In genomic region chr4:161894014-161894413, GRCh38 we compare ENCODE assay signal across 19 cellular contexts.
DNase-seq lines count a peak whose midpoint lies in the region; ATAC-seq and TF ChIP-seq lines count a peak whose summit lies in the region.
"Had no signal": no experiment of that assay in that cellular context is flagged by ENCODE, and none has a peak within 500 bp of the region (broad histone marks: within the 10 kb centered on the region; RNA-seq: fewer than 3 reads in every experiment).

No MANE protein-coding gene starts in this region.

- H3K79me2 ChIP-seq in mammary epithelial cell (ENCODE audit: insufficient read depth, low read length): no peaks in the 10 kb centered on the region
- no peaks in the 10 kb centered on the region for H3K79me2 ChIP-seq in PC-3 (ENCODE audit: low read length)

- TF ChIP-seq CTCF in mammary epithelial cell (conservative IDR thresholded peaks at IDR 0.05 in 1 of 2, IDR thresholded peaks at IDR 0.05 in 1 of 2; ENCODE audit: extremely low read depth in 1 of 2, insufficient read depth in 1 of 2, low read depth in 1 of 2, low read length in 2 of 2) (no peak), foreskin keratinocyte (conservative IDR thresholded peaks at IDR 0.05) (no peak), GM10248 (IDR thresholded peaks at IDR 0.05; ENCODE audit: control extremely low read depth, extremely low read depth, low read depth, missing control alignments) (no peak), PC-3 (conservative IDR thresholded peaks at IDR 0.05; ENCODE audit: low read depth, low read length) (no peak)

- H3K4me1 ChIP-seq in mammary epithelial cell (ENCODE audit: insufficient read depth, low read length) (peaks cover 9% of the 10 kb centered on the region), foreskin keratinocyte (peaks cover 14% of the 10 kb centered on the region), PC-3 (ENCODE audit: insufficient read depth, low read length) (no peaks in the 10 kb centered on the region)
- H3K4me1 ChIP-seq: A549, Caco-2 had no signal

- H3K36me3 ChIP-seq in mammary epithelial cell (ENCODE audit: insufficient read depth, low read length) (no peaks in the 10 kb centered on the region), PC-3 (ENCODE audit: low read depth, low read length) (no peaks in the 10 kb centered on the region)

- BruUV-seq in mammary epithelial cell (replicated peaks; lab: Mats Ljungman, UMichigan) (TSS peak; percentile 49), PC-3 (replicated peaks; lab: Mats Ljungman, UMichigan) (no TSS peak)

- H3K4me2 ChIP-seq in mammary epithelial cell (ENCODE audit: insufficient read depth, low read depth, low read length) (no peak overlapping the region), PC-3 (ENCODE audit: low read length) (no peak overlapping the region)
- H3K4me2 ChIP-seq: A549, KMS-11 had no signal

- ATAC-seq in foreskin keratinocyte: peak; percentile 72
- ATAC-seq in PC-3: no peak
- ATAC-seq: A549, HCT116 had no signal

- intact Hi-C loops in mammary epithelial cell (cut with micrococcal nuclease) (no loop called here), PC-3 (cut with micrococcal nuclease) (no loop called here)

- H3F3A ChIP-seq in PC-3 (ENCODE audit: low read length, unreplicated experiment): no peaks in the 10 kb centered on the region

- no peaks in the 10 kb centered on the region for H3K9me2 ChIP-seq in PC-3 (replicated peaks; ENCODE audit: low read length)

- H3K9ac ChIP-seq in mammary epithelial cell (ENCODE audit: insufficient read depth, low read length) (no peak overlapping the region), PC-3 (ENCODE audit: low read length) (no peak overlapping the region)
- H3K9ac ChIP-seq: KMS-11 had no signal

- POLR2A ChIA-PET in GM10248 (lab: Yijun Ruan, JAX) (no interaction called here), PC-3 (lab: Charles Lee; ENCODE audit: unreplicated experiment) (no interaction called here)

- H3K4me3 ChIP-seq in mammary epithelial cell (replicated peaks in 1 of 3; ENCODE audit: insufficient read depth in 1 of 3, low read depth in 2 of 3, low read length in 3 of 3) (no peak overlapping the region), PC-3 (ENCODE audit: low read length) (no peak overlapping the region)
- H3K4me3 ChIP-seq: A549 had no signal

- WGBS in mammary epithelial cell (ENCODE audit: low coverage, missing lambda C conversion rate): 100% methylated on average over 1 of the region's 1 CpG

- H4K20me1 ChIP-seq in mammary epithelial cell (ENCODE audit: insufficient read depth, low read length) (no peaks in the 10 kb centered on the region), PC-3 (ENCODE audit: low read length) (no peaks in the 10 kb centered on the region)

- H3K9me3 ChIP-seq in mammary epithelial cell (replicated peaks; ENCODE audit: insufficient read depth, low read length) (no peaks in the 10 kb centered on the region), PC-3 (ENCODE audit: low read length) (no peaks in the 10 kb centered on the region)
- H3K9me3 ChIP-seq: A549, Caco-2 had no signal

- H3K27me3 ChIP-seq in mammary epithelial cell (ENCODE audit: insufficient read depth, low read length) (no peaks in the 10 kb centered on the region), foreskin keratinocyte (no peaks in the 10 kb centered on the region), PC-3 (ENCODE audit: low read length) (no peaks in the 10 kb centered on the region)

- H2AFZ ChIP-seq in mammary epithelial cell (ENCODE audit: low read depth, low read length) (no peak overlapping the region), PC-3 (ENCODE audit: low read length) (no peak overlapping the region)

- dilution Hi-C loops in mammary epithelial cell (cut with HindIII; ENCODE audit: low sequenced_read_pairs): no loop called here

- in situ Hi-C loops in mammary epithelial cell (cut with MboI; ENCODE audit: low sequenced_read_pairs in 2 of 2): no loop called here

- H3K27ac ChIP-seq in mammary epithelial cell (ENCODE audit: insufficient read depth, low read depth, low read length) (peak overlapping the region; percentile 15), foreskin keratinocyte (peak overlapping the region; percentile 52), PC-3 (ENCODE audit: low read length) (no peak overlapping the region)
- H3K27ac ChIP-seq: 22Rv1, A549, C4-2B, KMS-11 had no signal

- DNase-seq in DMS153 (lab: John Stamatoyannopoulos, UW): peak; percentile 9
- DNase-seq in DMS153 treated with DMSO at 0.1 percent for 48 hours (lab: John Stamatoyannopoulos, UW; ENCODE audit: unreplicated experiment): no peak
- peak; percentile 3 for DNase-seq in HPDE6-E6E7 (ENCODE audit: extremely low spot score)
- peak; percentile 8 for DNase-seq in mammary epithelial cell
- DNase-seq in foreskin keratinocyte: peak; percentile 39 to 69
- no peak for DNase-seq in NOMO-1 (lab: John Stamatoyannopoulos, UW; ENCODE audit: unreplicated experiment in 2 of 2)
- no peak for DNase-seq in GM10248 (ENCODE audit: extremely low spot score)
- DNase-seq in PC-3: no peak
- DNase-seq: AML-193; Caco-2; CD4-positive, alpha-beta T cell; GOT3; H7; HFFc6 had no signal

- CTCF ChIA-PET in mammary epithelial cell (lab: Charles Lee; ENCODE audit: low non-redundant PET) (no interaction called here), GM10248 (lab: Yijun Ruan, JAX) (no interaction called here), PC-3 (lab: Charles Lee) (no interaction called here)

Comparison
In these comparisons a context has a peak if more than half of its experiments do, and no peak if none do; other contexts are left out.
1. DNase-seq: peak in DMS153 (single experiment), HPDE6-E6E7 (single experiment), mammary epithelial cell (single experiment) and foreskin keratinocyte (2 of 2); none in DMS153 treated with DMSO at 0.1 percent for 48 hours (single experiment), NOMO-1 (0 of 2), GM10248 (single experiment) and PC-3 (single experiment).